ENCODE assay signal across 14 cellular contexts in genomic region chr9:109519366-109519765, GRCh38.
"Had no signal": no experiment of that assay in that cellular context is flagged by ENCODE, and none has a peak within 500 bp of the region (broad histone marks: within the 10 kb centered on the region; RNA-seq: fewer than 3 reads in every experiment).

No MANE protein-coding gene starts in this region.

- H3K9me3 ChIP-seq: adrenal gland, left ventricle myocardium inferior, ovary, thoracic aorta had no signal

- H3K4me1 ChIP-seq: adrenal gland, left ventricle myocardium inferior had no signal

- H3K36me3 ChIP-seq: adrenal gland, cardiac muscle cell, left ventricle myocardium inferior, ovary, thoracic aorta had no signal

- H3K4me3 ChIP-seq: adrenal gland, cardiac muscle cell, hepatocyte, left ventricle myocardium inferior, ovary, thoracic aorta had no signal

- ATAC-seq: activated CD8-positive, alpha-beta T cell treated with anti-CD3 and anti-CD28 coated beads for 36 hours; activated T-cell treated with anti-CD3 and anti-CD28 coated beads, Interleukin-2, amount 50 U/mL, for 4 hours; naive thymus-derived CD4-positive, alpha-beta T cell; stimulated activated effector memory CD8-positive, alpha-beta T cell treated with anti-CD3 and anti-CD28 coated beads, Interleukin-12 subunit alpha, Interleukin-12 subunit beta, amount 100 ng/mL, for 72 hours had no signal

- DNase-seq: activated B cell treated with CpG ODN at 0.5 μM for 24 hours; activated CD4-positive, alpha-beta T cell treated with anti-CD3 and anti-CD28 coated beads for 48 hours; activated CD8-positive, alpha-beta T cell treated with anti-CD3 and anti-CD28 coated beads for 36 hours; activated effector memory CD4-positive, alpha-beta T cell treated with anti-CD3 and anti-CD28 coated beads, Interleukin-2, amount 50 U/mL, for 16 hours; activated T-cell treated with anti-CD3 and anti-CD28 coated beads, Interleukin-2, amount 50 U/mL, for 4 hours; adrenal gland; erythroblast; left ventricle myocardium inferior; naive thymus-derived CD4-positive, alpha-beta T cell; ovary had no signal
